Comparison of ENCODE assay signal across 1 cellular context in the genomic region with DNA sequence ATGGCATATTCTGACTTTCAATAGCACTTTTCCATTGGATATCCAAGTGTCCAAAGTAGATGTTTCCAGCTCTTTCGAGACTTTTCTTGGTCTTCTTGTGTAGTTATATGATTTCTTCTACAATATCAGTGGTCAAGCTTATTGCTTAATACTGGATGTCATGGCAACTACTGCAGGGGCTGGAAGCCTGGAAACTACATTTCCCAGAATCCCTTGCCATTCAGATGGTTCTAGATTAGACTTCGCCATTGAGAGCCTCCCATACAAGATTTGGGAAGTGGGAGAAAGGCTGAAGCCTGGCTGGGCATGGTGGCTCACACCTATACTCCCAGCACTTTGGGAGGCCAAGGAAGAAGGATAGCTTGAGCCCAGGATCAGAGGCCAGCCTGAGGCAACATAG.
TF ChIP-seq lines count a peak whose summit lies in the region.

No MANE protein-coding gene starts in this region.

TF ChIP-seq in GM23338, 12 proteins besides CTCF, POLR2A, EP300 and RAD21 (continued from another document):
- TF ChIP-seq, protein P1, sequence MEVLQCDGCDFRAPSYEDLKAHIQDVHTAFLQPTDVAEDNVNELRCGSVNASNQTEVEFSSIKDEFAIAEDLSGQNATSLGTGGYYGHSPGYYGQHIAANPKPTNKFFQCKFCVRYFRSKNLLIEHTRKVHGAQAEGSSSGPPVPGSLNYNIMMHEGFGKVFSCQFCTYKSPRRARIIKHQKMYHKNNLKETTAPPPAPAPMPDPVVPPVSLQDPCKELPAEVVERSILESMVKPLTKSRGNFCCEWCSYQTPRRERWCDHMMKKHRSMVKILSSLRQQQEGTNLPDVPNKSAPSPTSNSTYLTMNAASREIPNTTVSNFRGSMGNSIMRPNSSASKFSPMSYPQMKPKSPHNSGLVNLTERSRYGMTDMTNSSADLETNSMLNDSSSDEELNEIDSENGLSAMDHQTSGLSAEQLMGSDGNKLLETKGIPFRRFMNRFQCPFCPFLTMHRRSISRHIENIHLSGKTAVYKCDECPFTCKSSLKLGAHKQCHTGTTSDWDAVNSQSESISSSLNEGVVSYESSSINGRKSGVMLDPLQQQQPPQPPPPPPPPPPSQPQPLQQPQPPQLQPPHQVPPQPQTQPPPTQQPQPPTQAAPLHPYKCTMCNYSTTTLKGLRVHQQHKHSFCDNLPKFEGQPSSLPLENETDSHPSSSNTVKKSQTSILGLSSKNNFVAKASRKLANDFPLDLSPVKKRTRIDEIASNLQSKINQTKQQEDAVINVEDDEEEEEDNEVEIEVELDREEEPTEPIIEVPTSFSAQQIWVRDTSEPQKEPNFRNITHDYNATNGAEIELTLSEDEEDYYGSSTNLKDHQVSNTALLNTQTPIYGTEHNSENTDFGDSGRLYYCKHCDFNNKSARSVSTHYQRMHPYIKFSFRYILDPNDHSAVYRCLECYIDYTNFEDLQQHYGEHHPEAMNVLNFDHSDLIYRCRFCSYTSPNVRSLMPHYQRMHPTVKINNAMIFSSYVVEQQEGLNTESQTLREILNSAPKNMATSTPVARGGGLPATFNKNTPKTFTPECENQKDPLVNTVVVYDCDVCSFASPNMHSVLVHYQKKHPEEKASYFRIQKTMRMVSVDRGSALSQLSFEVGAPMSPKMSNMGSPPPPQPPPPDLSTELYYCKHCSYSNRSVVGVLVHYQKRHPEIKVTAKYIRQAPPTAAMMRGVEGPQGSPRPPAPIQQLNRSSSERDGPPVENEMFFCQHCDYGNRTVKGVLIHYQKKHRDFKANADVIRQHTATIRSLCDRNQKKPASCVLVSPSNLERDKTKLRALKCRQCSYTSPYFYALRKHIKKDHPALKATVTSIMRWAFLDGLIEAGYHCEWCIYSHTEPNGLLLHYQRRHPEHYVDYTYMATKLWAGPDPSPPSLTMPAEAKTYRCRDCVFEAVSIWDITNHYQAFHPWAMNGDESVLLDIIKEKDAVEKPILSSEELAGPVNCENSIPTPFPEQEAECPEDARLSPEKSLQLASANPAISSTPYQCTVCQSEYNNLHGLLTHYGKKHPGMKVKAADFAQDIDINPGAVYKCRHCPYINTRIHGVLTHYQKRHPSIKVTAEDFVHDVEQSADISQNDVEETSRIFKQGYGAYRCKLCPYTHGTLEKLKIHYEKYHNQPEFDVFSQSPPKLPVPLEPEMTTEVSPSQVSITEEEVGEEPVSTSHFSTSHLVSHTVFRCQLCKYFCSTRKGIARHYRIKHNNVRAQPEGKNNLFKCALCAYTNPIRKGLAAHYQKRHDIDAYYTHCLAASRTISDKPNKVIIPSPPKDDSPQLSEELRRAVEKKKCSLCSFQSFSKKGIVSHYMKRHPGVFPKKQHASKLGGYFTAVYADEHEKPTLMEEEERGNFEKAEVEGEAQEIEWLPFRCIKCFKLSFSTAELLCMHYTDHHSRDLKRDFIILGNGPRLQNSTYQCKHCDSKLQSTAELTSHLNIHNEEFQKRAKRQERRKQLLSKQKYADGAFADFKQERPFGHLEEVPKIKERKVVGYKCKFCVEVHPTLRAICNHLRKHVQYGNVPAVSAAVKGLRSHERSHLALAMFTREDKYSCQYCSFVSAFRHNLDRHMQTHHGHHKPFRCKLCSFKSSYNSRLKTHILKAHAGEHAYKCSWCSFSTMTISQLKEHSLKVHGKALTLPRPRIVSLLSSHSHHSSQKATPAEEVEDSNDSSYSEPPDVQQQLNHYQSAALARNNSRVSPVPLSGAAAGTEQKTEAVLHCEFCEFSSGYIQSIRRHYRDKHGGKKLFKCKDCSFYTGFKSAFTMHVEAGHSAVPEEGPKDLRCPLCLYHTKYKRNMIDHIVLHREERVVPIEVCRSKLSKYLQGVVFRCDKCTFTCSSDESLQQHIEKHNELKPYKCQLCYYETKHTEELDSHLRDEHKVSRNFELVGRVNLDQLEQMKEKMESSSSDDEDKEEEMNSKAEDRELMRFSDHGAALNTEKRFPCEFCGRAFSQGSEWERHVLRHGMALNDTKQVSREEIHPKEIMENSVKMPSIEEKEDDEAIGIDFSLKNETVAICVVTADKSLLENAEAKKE (CRISPR knock-in tag; IDR thresholded peaks at IDR 0.05): no peak
- TF ChIP-seq EZH2 (IDR thresholded peaks at IDR 0.05; ENCODE audit: low read depth, unreplicated experiment): no peak
- no peak for TF ChIP-seq CREB1 (CRISPR knock-in tag; IDR thresholded peaks at IDR 0.05; ENCODE audit: low read depth)
